8 cellular contexts compared by ENCODE assay signal in genomic region chrX:115892787-115893671, GRCh38.
DNase-seq lines count a peak whose midpoint lies in the region; ATAC-seq and TF ChIP-seq lines count a peak whose summit lies in the region.

No MANE protein-coding gene starts in this region.

- H3K4me1 ChIP-seq in breast epithelium, result no peaks in the 10 kb centered on the region

- H3K36me3 ChIP-seq in breast epithelium, result no peaks in the 10 kb centered on the region

- intact Hi-C loops in breast epithelium (cut with DNase I; ENCODE audit: low total_unique reads), result loop anchor here (1.0 kb wide), 1 partner anchor 19 kb away; no protein-coding TSS in a partner anchor

- DNase-seq in NCI-H446 (lab: John Stamatoyannopoulos, UW) (peak; percentile 5 to 68), NCI-H446 treated with DMSO at 0.1 percent for 48 hours (lab: John Stamatoyannopoulos, UW) (no peak), NCI-H2107 (lab: John Stamatoyannopoulos, UW) (peak; percentile 93), breast epithelium (ENCODE audit: low spot score in 2 of 2) (peak; percentile 54 to 59), medulla oblongata (ENCODE audit: extremely low spot score) (peak; percentile 36), 8988T (no peak)
- DNase-seq in stimulated activated CD4-positive, alpha-beta T cell treated with anti-CD3 and anti-CD28 coated beads, Interleukin-1b, Interleukin-23, amount 100 ng/mL, for 48 hours, result no peak

- H3K9me3 ChIP-seq in breast epithelium, result peaks cover 3 to 49% of the 10 kb centered on the region in 2 donors

- ATAC-seq in HG02852 (IDR thresholded peaks at IDR 0.05; ENCODE audit: unreplicated experiment), result peak; percentile 62

- peak in 2 of 3 donors; percentile 46 to 79 for TF ChIP-seq CTCF in breast epithelium (IDR thresholded peaks at IDR 0.05)

- no peak for TF ChIP-seq POLR2A in breast epithelium (IDR thresholded peaks at IDR 0.05)

- H3K4me3 ChIP-seq in breast epithelium, result peak overlapping the region in 2 of 3 donors; percentile 45 to 47

- peak overlapping the region; percentile 27 to 65 for H3K27ac ChIP-seq in breast epithelium

- no peaks in the 10 kb centered on the region for H3K27me3 ChIP-seq in breast epithelium

Comparison
In these comparisons a context has a peak if more than half of its experiments do, and no peak if none do; other contexts are left out.
1. DNase-seq: peak in NCI-H446 (2 of 2), NCI-H2107 (single experiment), breast epithelium (2 of 2) and medulla oblongata (single experiment); none in NCI-H446 treated with DMSO at 0.1 percent for 48 hours (single experiment), 8988T (single experiment) and stimulated activated CD4-positive, alpha-beta T cell treated with anti-CD3 and anti-CD28 coated beads, Interleukin-1b, Interleukin-23, amount 100 ng/mL, for 48 hours (single experiment).